In genomic region chr3:77319711-77320110, GRCh38 we compare ENCODE assay signal across 10 cellular contexts.
DNase-seq lines count a peak whose midpoint lies in the region; ATAC-seq, FAIRE-seq and TF ChIP-seq lines count a peak whose summit lies in the region.
"Had no signal": no experiment of that assay in that cellular context is flagged by ENCODE, and none has a peak within 500 bp of the region (broad histone marks: within the 10 kb centered on the region; RNA-seq: fewer than 3 reads in every experiment).

No MANE protein-coding gene starts in this region.

- no peaks in the 10 kb centered on the region for H3K27me3 ChIP-seq in AG04450 (ENCODE audit: control insufficient read depth, insufficient read depth, low read length)
- no peaks in the 10 kb centered on the region for H3K27me3 ChIP-seq in transverse colon

- no peaks in the 10 kb centered on the region for H3K36me3 Mint-ChIP-seq in WTC11
- H3K36me3 Mint-ChIP-seq: CD8-positive, alpha-beta T cell had no signal

- no peak for TF ChIP-seq POLR2A in transverse colon (IDR thresholded peaks at IDR 0.05)

- intact Hi-C loops in transverse colon (cut with DNase I; ENCODE audit: low total_unique reads): no loop called here

- ATAC-seq in WTC11: peak; percentile 73
- ATAC-seq in GM21619 (IDR thresholded peaks at IDR 0.05; ENCODE audit: unreplicated experiment): no peak
- ATAC-seq: CD8-positive, alpha-beta T cell had no signal

- 23 to 36% methylated on average over 2 of the region's 2 CpGs for WGBS in transverse colon (ENCODE audit: low coverage in 1 of 2), 2 donors

- H3K4me3 Mint-ChIP-seq in WTC11: no peak overlapping the region
- H3K4me3 Mint-ChIP-seq: CD8-positive, alpha-beta T cell had no signal

- no peaks in the 10 kb centered on the region for H3K4me1 ChIP-seq in HEK293 (ENCODE audit: control insufficient read depth, insufficient read depth, low read length)
- H3K4me1 ChIP-seq in transverse colon: no peaks in the 10 kb centered on the region

- no peak overlapping the region for H3K4me3 ChIP-seq in AG04450 (ENCODE audit: low read depth, low read length)
- no peak overlapping the region for H3K4me3 ChIP-seq in HEK293 (ENCODE audit: low read depth, low read length)
- no peak overlapping the region for H3K4me3 ChIP-seq in transverse colon

- POLR2A ChIA-PET in AG04450 (lab: Yijun Ruan, JAX): no interaction called here
- POLR2A ChIA-PET in HEK293 (lab: Yijun Ruan, JAX): no interaction called here
- POLR2A ChIA-PET in WTC11 (lab: Charles Lee): interaction anchor here (0.6 kb wide), 1 partner anchor 282 kb away, joined by 4 read pairs; no protein-coding TSS in a partner anchor

- DNase-seq in AG04450 (ENCODE audit: low read depth, low spot score) (no peak), WTC11 (ENCODE audit: low spot score) (no peak), iPS-NIHi11 (ENCODE audit: low spot score) (peak; percentile 12), transverse colon (no peak), HTR-8/SVneo (ENCODE audit: insufficient read length, low spot score) (no peak)
- DNase-seq in activated CD4-positive, alpha-beta T cell treated with anti-CD3 and anti-CD28 coated beads for 1 hour: no peak
- DNase-seq: CD8-positive, alpha-beta T cell; NCI-H2171 had no signal

- in situ Hi-C loops in transverse colon (cut with MboI; ENCODE audit: low pct_ligation_motif_present in 1 of 4, low pct_unique_long_range_greater_than_20kb in 1 of 4, low sequenced_read_pairs in 3 of 4): no loop called here

- H3K4me1 Mint-ChIP-seq in WTC11: peaks cover 13% of the 10 kb centered on the region

- no peak overlapping the region for H3K27ac Mint-ChIP-seq in WTC11
- H3K27ac Mint-ChIP-seq: CD8-positive, alpha-beta T cell had no signal

- TF ChIP-seq CTCF in AG04450 (IDR thresholded peaks at IDR 0.05; ENCODE audit: low read depth, low read length) (peak; percentile 60), HEK293 (tag by site-specific recombination; IDR thresholded peaks at IDR 0.05) (no peak), WTC11 (IDR thresholded peaks at IDR 0.05) (0 out of 2 replicates have a peak, but pooled peaks have one; percentile 25), transverse colon (IDR thresholded peaks at IDR 0.05) (no peak)

- no peaks in the 10 kb centered on the region for H3K27me3 Mint-ChIP-seq in WTC11 (ENCODE audit: low read depth)

- H3K36me3 ChIP-seq in HEK293 (ENCODE audit: control insufficient read depth in 2 of 2, insufficient read depth in 1 of 2, low read length in 2 of 2) (no peaks in the 10 kb centered on the region), transverse colon (no peaks in the 10 kb centered on the region)

- FAIRE-seq in HTR-8/SVneo (lab: Jason Lieb, UNC): no peak

- TF ChIP-seq EP300 in transverse colon (IDR thresholded peaks at IDR 0.05; ENCODE audit: low read depth): no peak

- H3K9me3 ChIP-seq in AG04450 (ENCODE audit: control insufficient read depth, insufficient read depth, low read length): no peaks in the 10 kb centered on the region
- no peaks in the 10 kb centered on the region for H3K9me3 ChIP-seq in HEK293 (ENCODE audit: control insufficient read depth, insufficient read depth, low read depth, low read length)
- no peaks in the 10 kb centered on the region for H3K9me3 ChIP-seq in transverse colon

- no peaks in the 10 kb centered on the region for H3K9me3 Mint-ChIP-seq in WTC11

- CTCF ChIA-PET in AG04450 (lab: Charles Lee) (interaction anchor here (0.5 to 5.3 kb wide), 35 partner anchors 9 to 1326 kb away, joined by 3 to 54 read pairs (median 4); partner anchors contain the start of gene ROBO2), HEK293 (lab: Yijun Ruan, JAX) (interaction anchor here (0.5 to 1.0 kb wide), 5 partner anchors 9 to 392 kb away, joined by 3 to 5 read pairs (median 3); no protein-coding TSS in a partner anchor), WTC11 (lab: Charles Lee) (interaction anchor here (0.7 to 3.7 kb wide), 30 partner anchors 10 to 1180 kb away, joined by 3 to 59 read pairs (median 4); partner anchors contain the start of gene ROBO2)

- no peak overlapping the region for H3K27ac ChIP-seq in AG04450 (ENCODE audit: low read depth, low read length)
- no peak overlapping the region for H3K27ac ChIP-seq in HEK293 (ENCODE audit: extremely low read depth, low read depth, low read length)
- no peak overlapping the region for H3K27ac ChIP-seq in transverse colon

TF ChIP-seq in HEK293, 187 proteins besides CTCF, POLR2A, EP300 and RAD21:
- no peak for TF ChIP-seq ZNF433 (tag by site-specific recombination; IDR thresholded peaks at IDR 0.05; ENCODE audit: low read depth)
- TF ChIP-seq ZNF341 (tag by site-specific recombination; IDR thresholded peaks at IDR 0.05; ENCODE audit: low read depth): no peak
- TF ChIP-seq ZNF654 (tag by site-specific recombination; IDR thresholded peaks at IDR 0.05; ENCODE audit: low read depth): peak; percentile 11; the same call in 1 of the 2 replicates

TF ChIP-seq in WTC11, 78 proteins besides CTCF, POLR2A, EP300 and RAD21:
- TF ChIP-seq, protein P1, sequence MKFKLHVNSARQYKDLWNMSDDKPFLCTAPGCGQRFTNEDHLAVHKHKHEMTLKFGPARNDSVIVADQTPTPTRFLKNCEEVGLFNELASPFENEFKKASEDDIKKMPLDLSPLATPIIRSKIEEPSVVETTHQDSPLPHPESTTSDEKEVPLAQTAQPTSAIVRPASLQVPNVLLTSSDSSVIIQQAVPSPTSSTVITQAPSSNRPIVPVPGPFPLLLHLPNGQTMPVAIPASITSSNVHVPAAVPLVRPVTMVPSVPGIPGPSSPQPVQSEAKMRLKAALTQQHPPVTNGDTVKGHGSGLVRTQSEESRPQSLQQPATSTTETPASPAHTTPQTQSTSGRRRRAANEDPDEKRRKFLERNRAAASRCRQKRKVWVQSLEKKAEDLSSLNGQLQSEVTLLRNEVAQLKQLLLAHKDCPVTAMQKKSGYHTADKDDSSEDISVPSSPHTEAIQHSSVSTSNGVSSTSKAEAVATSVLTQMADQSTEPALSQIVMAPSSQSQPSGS (CRISPR knock-in tag; IDR thresholded peaks at IDR 0.05; ENCODE audit: borderline replicate concordance, low read depth): no peak
- TF ChIP-seq PRRX2 (CRISPR knock-in tag; IDR thresholded peaks at IDR 0.05) (no peak), ZNF219 (CRISPR knock-in tag; IDR thresholded peaks at IDR 0.05; ENCODE audit: borderline replicate concordance) (no peak), TCF7 (CRISPR knock-in tag; IDR thresholded peaks at IDR 0.05; ENCODE audit: low read depth) (no peak), NFE2L1 (CRISPR knock-in tag; IDR thresholded peaks at IDR 0.05) (no peak), ZNF121 (CRISPR knock-in tag; IDR thresholded peaks at IDR 0.05) (no peak), JAZF1 (CRISPR knock-in tag; IDR thresholded peaks at IDR 0.05) (no peak), TEAD4 (CRISPR knock-in tag; IDR thresholded peaks at IDR 0.05) (no peak), RELA (CRISPR knock-in tag; IDR thresholded peaks at IDR 0.05; ENCODE audit: borderline replicate concordance) (no peak), SMAD3 (CRISPR knock-in tag; IDR thresholded peaks at IDR 0.05; ENCODE audit: borderline replicate concordance) (no peak)
- TF ChIP-seq, protein P2, sequence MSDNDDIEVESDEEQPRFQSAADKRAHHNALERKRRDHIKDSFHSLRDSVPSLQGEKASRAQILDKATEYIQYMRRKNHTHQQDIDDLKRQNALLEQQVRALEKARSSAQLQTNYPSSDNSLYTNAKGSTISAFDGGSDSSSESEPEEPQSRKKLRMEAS (CRISPR knock-in tag; IDR thresholded peaks at IDR 0.05): no peak
- TF ChIP-seq, protein P3, sequence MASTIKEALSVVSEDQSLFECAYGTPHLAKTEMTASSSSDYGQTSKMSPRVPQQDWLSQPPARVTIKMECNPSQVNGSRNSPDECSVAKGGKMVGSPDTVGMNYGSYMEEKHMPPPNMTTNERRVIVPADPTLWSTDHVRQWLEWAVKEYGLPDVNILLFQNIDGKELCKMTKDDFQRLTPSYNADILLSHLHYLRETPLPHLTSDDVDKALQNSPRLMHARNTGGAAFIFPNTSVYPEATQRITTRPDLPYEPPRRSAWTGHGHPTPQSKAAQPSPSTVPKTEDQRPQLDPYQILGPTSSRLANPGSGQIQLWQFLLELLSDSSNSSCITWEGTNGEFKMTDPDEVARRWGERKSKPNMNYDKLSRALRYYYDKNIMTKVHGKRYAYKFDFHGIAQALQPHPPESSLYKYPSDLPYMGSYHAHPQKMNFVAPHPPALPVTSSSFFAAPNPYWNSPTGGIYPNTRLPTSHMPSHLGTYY (CRISPR knock-in tag; IDR thresholded peaks at IDR 0.05): no peak

Comparison
In these comparisons a context has a peak if more than half of its experiments do, and no peak if none do; other contexts are left out.
1. CTCF ChIP-seq: peak in AG04450 (single experiment) and WTC11 (single experiment); none in HEK293 (single experiment) and transverse colon (0 of 5).